Comparison of ENCODE assay signal across 24 cellular contexts in genomic region chr11:41050791-41051190, GRCh38.
A peak's percentile ranks its signal among the peaks of the same experiment; 100 is the strongest.
DNase-seq lines count a peak whose midpoint lies in the region; ATAC-seq, FAIRE-seq and TF ChIP-seq lines count a peak whose summit lies in the region.
"Had no signal": no experiment of that assay in that cellular context is flagged by ENCODE, and none has a peak within 500 bp of the region (broad histone marks: within the 10 kb centered on the region; RNA-seq: fewer than 3 reads in every experiment).

No MANE protein-coding gene starts in this region.

- dilution Hi-C loops in mammary epithelial cell (cut with HindIII; ENCODE audit: low sequenced_read_pairs) (no loop called here), keratinocyte (cut with MboI; ENCODE audit: extremely low pct_ligation_motif_present, low sequenced_read_pairs) (no loop called here)

- H3K4me2 ChIP-seq in mammary epithelial cell (ENCODE audit: insufficient read depth, low read depth, low read length) (peak overlapping the region; percentile 69), keratinocyte (ENCODE audit: control insufficient read depth, extremely low read depth, insufficient read depth, low read depth, low read length) (no peak overlapping the region), GM23338 (no peak overlapping the region)
- H3K4me2 ChIP-seq: BLaER1 treated with 17β-estradiol and CSF1 and Interleukin-3, amounts not matched to agents 10 nM and 100 nM had no signal

- no peaks in the 10 kb centered on the region for H3F3A ChIP-seq in GM23338 (replicated peaks; ENCODE audit: low read depth)

- no peaks in the 10 kb centered on the region for H3K9me1 ChIP-seq in keratinocyte (ENCODE audit: control insufficient read depth, extremely low read depth, insufficient read depth, low read length)

- BruUV-seq in mammary epithelial cell (replicated peaks; lab: Mats Ljungman, UMichigan) = no TSS peak
- BruUV-seq in MCF 10A (replicated peaks; lab: Mats Ljungman, UMichigan) = no TSS peak

- no peak overlapping the region for H3K9ac ChIP-seq in mammary epithelial cell (ENCODE audit: insufficient read depth, low read length)
- no peak overlapping the region for H3K9ac ChIP-seq in keratinocyte (ENCODE audit: control insufficient read depth, extremely low read depth, insufficient read depth, low read length)
- H3K9ac ChIP-seq: BLaER1 treated with 17β-estradiol and CSF1 and Interleukin-3, amounts not matched to agents 10 nM and 100 nM; GM23248 had no signal

- H3K27me3 Mint-ChIP-seq in MCF 10A (ENCODE audit: insufficient read depth, unreplicated experiment) (no peaks in the 10 kb centered on the region), GM23338 (ENCODE audit: insufficient read depth, low read depth, poor library complexity) (no peaks in the 10 kb centered on the region)
- H3K27me3 Mint-ChIP-seq: CD4-positive, alpha-beta memory T cell had no signal

- no peak for TF ChIP-seq CTCF in mammary epithelial cell (conservative IDR thresholded peaks at IDR 0.05 in 1 of 2, IDR thresholded peaks at IDR 0.05 in 1 of 2; ENCODE audit: extremely low read depth in 1 of 2, insufficient read depth in 1 of 2, low read depth in 1 of 2, low read length in 2 of 2)
- TF ChIP-seq CTCF in MCF 10A (IDR thresholded peaks at IDR 0.05; ENCODE audit: unreplicated experiment) = no peak
- TF ChIP-seq CTCF in epithelial cell of esophagus (IDR thresholded peaks at IDR 0.05; ENCODE audit: insufficient read depth, low read depth, low read length, missing control alignments) = no peak
- TF ChIP-seq CTCF in keratinocyte (optimal IDR thresholded peaks at IDR 0.05 in 1 of 3, IDR thresholded peaks at IDR 0.05 in 1 of 3, conservative IDR thresholded peaks at IDR 0.05 in 1 of 3; ENCODE audit: extremely low read depth in 1 of 3, insufficient read depth in 2 of 3, low read length in 3 of 3) = no peak
- no peak for TF ChIP-seq CTCF in GM23338 (conservative IDR thresholded peaks at IDR 0.05; ENCODE audit: low read depth in 2 of 2)

- H3K4me3 ChIP-seq in mammary epithelial cell (replicated peaks in 1 of 3; ENCODE audit: insufficient read depth in 1 of 3, low read depth in 2 of 3, low read length in 3 of 3) (no peak overlapping the region), epithelial cell of esophagus (ENCODE audit: low read length) (no peak overlapping the region), keratinocyte (ENCODE audit: control insufficient read depth in 2 of 3, extremely low read depth in 1 of 3, insufficient read depth in 2 of 3, low read depth in 1 of 3, low read length in 3 of 3) (no peak overlapping the region), GM23338 (no peak overlapping the region)
- H3K4me3 ChIP-seq: BLaER1 treated with 17β-estradiol and CSF1 and Interleukin-3, amounts not matched to agents 10 nM and 100 nM; GM12878; GM23248 had no signal

- no peak for ATAC-seq in GM23338
- no peak for ATAC-seq in HG03097 (IDR thresholded peaks at IDR 0.05; ENCODE audit: low FRiP score, unreplicated experiment)
- ATAC-seq: GM12878, HCT116 had no signal

- H3K4me1 Mint-ChIP-seq in MCF 10A (ENCODE audit: insufficient read depth, unreplicated experiment) (peaks cover 22% of the 10 kb centered on the region), GM23338 (peaks cover 5% of the 10 kb centered on the region; the same call in 2 of the 3 replicates)
- H3K4me1 Mint-ChIP-seq: CD14-positive monocyte; CD4-positive, alpha-beta memory T cell had no signal

- H3K27ac ChIP-seq in mammary epithelial cell (ENCODE audit: insufficient read depth, low read depth, low read length) (peak overlapping the region; percentile 100), keratinocyte (ENCODE audit: control insufficient read depth, insufficient read depth, low read length) (peak overlapping the region; percentile 76), GM23338 (ENCODE audit: low read depth) (no peak overlapping the region)
- H3K27ac ChIP-seq: 22Rv1; BLaER1 treated with 17β-estradiol and CSF1 and Interleukin-3, amounts not matched to agents 10 nM and 100 nM; GM23248 had no signal

- H3K27ac Mint-ChIP-seq in MCF 10A (ENCODE audit: low read depth, unreplicated experiment) = no peak overlapping the region
- no peak overlapping the region for H3K27ac Mint-ChIP-seq in GM23338
- H3K27ac Mint-ChIP-seq: CD14-positive monocyte; CD4-positive, alpha-beta memory T cell; H9 had no signal

- CTCF ChIA-PET in mammary epithelial cell (lab: Charles Lee; ENCODE audit: low non-redundant PET) = no interaction called here
- CTCF ChIA-PET in MCF 10A (lab: Yijun Ruan, JAX) = no interaction called here

- H3K4me3 Mint-ChIP-seq in MCF 10A (ENCODE audit: unreplicated experiment) (no peak overlapping the region), GM23338 (no peak overlapping the region)
- H3K4me3 Mint-ChIP-seq: CD14-positive monocyte; CD4-positive, alpha-beta memory T cell; H9 had no signal

- no peaks in the 10 kb centered on the region for H3K9me2 ChIP-seq in GM23338 (ENCODE audit: insufficient read depth)

- in situ Hi-C loops in mammary epithelial cell (cut with MboI; ENCODE audit: low sequenced_read_pairs in 2 of 2) = no loop called here

- no peaks in the 10 kb centered on the region for H3K79me2 ChIP-seq in mammary epithelial cell (ENCODE audit: insufficient read depth, low read length)
- no peaks in the 10 kb centered on the region for H3K79me2 ChIP-seq in keratinocyte (ENCODE audit: control insufficient read depth, insufficient read depth, low read length)
- no peaks in the 10 kb centered on the region for H3K79me2 ChIP-seq in GM23338 (replicated peaks; ENCODE audit: insufficient read depth)

- peak; percentile 49 for FAIRE-seq in keratinocyte (lab: Jason Lieb, UNC)
- FAIRE-seq: A204.1, GM12878, GM19239 had no signal

- H3K9me3 ChIP-seq in mammary epithelial cell (replicated peaks; ENCODE audit: insufficient read depth, low read length) (peaks cover 3% of the 10 kb centered on the region), keratinocyte (ENCODE audit: control insufficient read depth, low read depth, low read length) (no peaks in the 10 kb centered on the region)
- H3K9me3 ChIP-seq: BE2C had no signal

- no peaks in the 10 kb centered on the region for H3K27me3 ChIP-seq in mammary epithelial cell (ENCODE audit: insufficient read depth, low read length)
- H3K27me3 ChIP-seq in keratinocyte (ENCODE audit: control insufficient read depth, extremely low read depth, insufficient read depth, low read length) = no peaks in the 10 kb centered on the region
- no peaks in the 10 kb centered on the region for H3K27me3 ChIP-seq in GM23338 (ENCODE audit: insufficient read depth)
- H3K27me3 ChIP-seq: BE2C; BLaER1 treated with 17β-estradiol and CSF1 and Interleukin-3, amounts not matched to agents 10 nM and 100 nM had no signal

- POLR2A ChIA-PET in MCF 10A (lab: Yijun Ruan, JAX) = no interaction called here

- H3K36me3 ChIP-seq in mammary epithelial cell (ENCODE audit: insufficient read depth, low read length) (no peaks in the 10 kb centered on the region), keratinocyte (ENCODE audit: control insufficient read depth in 2 of 2, extremely low read depth in 1 of 2, insufficient read depth in 2 of 2, low read length in 2 of 2) (no peaks in the 10 kb centered on the region), GM23338 (ENCODE audit: insufficient read depth) (no peaks in the 10 kb centered on the region)
- H3K36me3 ChIP-seq: BE2C; BLaER1 treated with 17β-estradiol and CSF1 and Interleukin-3, amounts not matched to agents 10 nM and 100 nM had no signal

- H3K9me3 Mint-ChIP-seq in MCF 10A (ENCODE audit: unreplicated experiment) (peaks cover 13% of the 10 kb centered on the region), GM23338 (no peaks in the 10 kb centered on the region)
- H3K9me3 Mint-ChIP-seq: H9 had no signal

- H4K20me1 ChIP-seq in mammary epithelial cell (ENCODE audit: insufficient read depth, low read length) (no peaks in the 10 kb centered on the region), keratinocyte (ENCODE audit: control insufficient read depth, extremely low read depth, insufficient read depth, low read length) (no peaks in the 10 kb centered on the region), GM23338 (replicated peaks; ENCODE audit: insufficient read depth) (no peaks in the 10 kb centered on the region)
- H4K20me1 ChIP-seq: BLaER1 treated with 17β-estradiol and CSF1 and Interleukin-3, amounts not matched to agents 10 nM and 100 nM had no signal

- H3K36me3 Mint-ChIP-seq in MCF 10A (ENCODE audit: insufficient read depth, unreplicated experiment) (peaks cover 5% of the 10 kb centered on the region), GM23338 (ENCODE audit: low read depth) (no peaks in the 10 kb centered on the region)
- H3K36me3 Mint-ChIP-seq: CD14-positive monocyte; CD4-positive, alpha-beta memory T cell had no signal

- intact Hi-C loops in mammary epithelial cell (cut with micrococcal nuclease) = loop anchor here (5.0 kb wide), 1 partner anchor 48 kb away; no protein-coding TSS in a partner anchor
- intact Hi-C loops in MCF 10A (cut with micrococcal nuclease) = no loop called here

- H2AFZ ChIP-seq in mammary epithelial cell (ENCODE audit: low read depth, low read length) (no peak overlapping the region), keratinocyte (ENCODE audit: control insufficient read depth, low read length) (no peak overlapping the region), GM23338 (no peak overlapping the region)
- H2AFZ ChIP-seq: GM23248 had no signal

- H3K4me1 ChIP-seq in mammary epithelial cell (ENCODE audit: insufficient read depth, low read length) (peaks cover 40% of the 10 kb centered on the region), keratinocyte (ENCODE audit: control insufficient read depth, extremely low read depth, insufficient read depth, low read length) (peaks cover 30% of the 10 kb centered on the region), GM23338 (ENCODE audit: insufficient read depth) (no peaks in the 10 kb centered on the region)
- H3K4me1 ChIP-seq: BE2C; BLaER1 treated with 17β-estradiol and CSF1 and Interleukin-3, amounts not matched to agents 10 nM and 100 nM had no signal

- DNase-seq in mammary epithelial cell (peak; percentile 86), MCF 10A (ENCODE audit: unreplicated experiment) (no peak), epithelial cell of esophagus (ENCODE audit: low read depth) (peak; percentile 81), keratinocyte (ENCODE audit: low read depth, low spot score) (no peak), GM23338 (ENCODE audit: low spot score) (no peak), DMS153 (lab: John Stamatoyannopoulos, UW) (no peak)
- DNase-seq: ACHN; AML-193; BE2C; Calu3; CD4-positive, alpha-beta memory T cell; COR-L47; DND-41; GDM1; GM23248; H9 had no signal

TF ChIP-seq in GM23338, 12 proteins besides CTCF, POLR2A, EP300 and RAD21 (continues in another document):
- TF ChIP-seq ETS1 (IDR thresholded peaks at IDR 0.05) = no peak
- TF ChIP-seq ZNF114 (CRISPR knock-in tag; IDR thresholded peaks at IDR 0.05) = no peak
- no peak for TF ChIP-seq ZNF331 (CRISPR knock-in tag; IDR thresholded peaks at IDR 0.05; ENCODE audit: low read depth)

Comparison
In these comparisons a context has a peak if more than half of its experiments do, and no peak if none do; other contexts are left out.
1. DNase-seq: peak in mammary epithelial cell (single experiment) and epithelial cell of esophagus (single experiment); none in MCF 10A (single experiment), keratinocyte (single experiment), GM23338 (single experiment) and DMS153 (single experiment).